In genomic region chr7:960269-960871, GRCh38 we compare ENCODE assay signal across 21 cellular contexts. TPM values are rescaled to one million over a fixed set of nuclear protein-coding genes. Genes with fewer than 3 reads are reported as not detected.
A peak's percentile ranks its signal among the peaks of the same experiment; 100 is the strongest.
DNase-seq lines count a peak whose midpoint lies in the region; ATAC-seq and TF ChIP-seq lines count a peak whose summit lies in the region.
"Had no signal": no experiment of that assay in that cellular context is flagged by ENCODE, and none has a peak within 500 bp of the region (broad histone marks: within the 10 kb centered on the region; RNA-seq: fewer than 3 reads in every experiment).

No MANE protein-coding gene starts in this region.

- CTCF ChIA-PET in CD4-positive, alpha-beta memory T cell (lab: Charles Lee; ENCODE audit: partially characterized antibody), result interaction anchor here (1.0 kb wide), 1 partner anchor 52 kb away, joined by 3 read pairs; no protein-coding TSS in a partner anchor

- H3K4me3 Mint-ChIP-seq in chondrocyte (ENCODE audit: unreplicated experiment) (no peak overlapping the region), type B pancreatic cell (no peak overlapping the region)
- no peak overlapping the region for H3K4me3 Mint-ChIP-seq in CD4-positive, alpha-beta memory T cell
- H3K4me3 Mint-ChIP-seq: CD8-positive, alpha-beta T cell; stimulated activated naive CD8-positive, alpha-beta T cell treated with anti-CD3 and anti-CD28 coated beads, Interleukin-15, Interleukin-2, amounts not matched to agents 100 ng/mL and 50 ng/mL, for 24 hours had no signal

- H3K4me1 ChIP-seq in muscle layer of colon (ENCODE audit: insufficient read depth, low read length), result peaks cover 26% of the 10 kb centered on the region
- H3K4me1 ChIP-seq in CD4-positive, alpha-beta memory T cell (ENCODE audit: insufficient read depth, low read length), result peaks cover 21% of the 10 kb centered on the region

- ATAC-seq in GM19452 (IDR thresholded peaks at IDR 0.05; ENCODE audit: unreplicated experiment), result no peak
- ATAC-seq: CD8-positive, alpha-beta T cell; psoas muscle had no signal

- H3K36me3 Mint-ChIP-seq in chondrocyte (ENCODE audit: low read depth) (no peaks in the 10 kb centered on the region), type B pancreatic cell (no peaks in the 10 kb centered on the region)
- peaks cover 0 to 1% of the 10 kb centered on the region in 2 donors for H3K36me3 Mint-ChIP-seq in CD4-positive, alpha-beta memory T cell
- H3K36me3 Mint-ChIP-seq: CD8-positive, alpha-beta T cell had no signal

- POLR2A ChIA-PET in CD4-positive, alpha-beta memory T cell (lab: Charles Lee; ENCODE audit: partially characterized antibody), result interaction anchor here (1.7 kb wide), 1 partner anchor 15 kb away, joined by 3 read pairs; the partner anchor contains the start of gene COX19

- peaks cover 18% of the 10 kb centered on the region for H3K4me1 Mint-ChIP-seq in chondrocyte (ENCODE audit: low read depth)
- peaks cover 14% of the 10 kb centered on the region for H3K4me1 Mint-ChIP-seq in type B pancreatic cell (ENCODE audit: unreplicated experiment)
- H3K4me1 Mint-ChIP-seq in CD4-positive, alpha-beta memory T cell, result peaks cover 6 to 29% (median 15%) of the 10 kb centered on the region in 4 donors

- H3K9me3 ChIP-seq in muscle layer of colon (ENCODE audit: low read length), result no peaks in the 10 kb centered on the region
- H3K9me3 ChIP-seq in CD4-positive, alpha-beta memory T cell (ENCODE audit: control insufficient read depth in 1 of 2, low read length in 2 of 2), result no peaks in the 10 kb centered on the region
- H3K9me3 ChIP-seq: psoas muscle had no signal

- H3K9ac ChIP-seq in muscle layer of colon (ENCODE audit: low read length), result no peak overlapping the region

- TF ChIP-seq CTCF in chondrocyte (IDR thresholded peaks at IDR 0.05) (no peak), type B pancreatic cell (conservative IDR thresholded peaks at IDR 0.05) (no peak)

- H3K27me3 Mint-ChIP-seq in chondrocyte (ENCODE audit: low read depth) (no peaks in the 10 kb centered on the region), type B pancreatic cell (peaks cover 7% of the 10 kb centered on the region)
- H3K27me3 Mint-ChIP-seq in CD4-positive, alpha-beta memory T cell, result peaks cover 9 to 13% of the 10 kb centered on the region in 2 donors

- H3K27me3 ChIP-seq in muscle layer of colon (ENCODE audit: control insufficient read depth in 1 of 2, insufficient read depth in 2 of 2, low read length in 2 of 2), result peaks cover 0 to 6% of the 10 kb centered on the region in 2 donors
- no peaks in the 10 kb centered on the region for H3K27me3 ChIP-seq in CD4-positive, alpha-beta memory T cell (ENCODE audit: insufficient read depth, low read length)

- no peaks in the 10 kb centered on the region for H3K36me3 ChIP-seq in muscle layer of colon (ENCODE audit: insufficient read depth, low read length)
- H3K36me3 ChIP-seq in CD4-positive, alpha-beta memory T cell (ENCODE audit: insufficient read depth, low read length), result no peaks in the 10 kb centered on the region

- peak overlapping the region; percentile 39 for H3K27ac ChIP-seq in muscle layer of colon (ENCODE audit: low read depth, low read length)
- no peak overlapping the region for H3K27ac ChIP-seq in CD4-positive, alpha-beta memory T cell (ENCODE audit: low read depth, low read length)
- H3K27ac ChIP-seq: psoas muscle, RWPE1 had no signal

- intact Hi-C loops in CD4-positive, alpha-beta memory T cell (cut with micrococcal nuclease), result no loop called here

- no peak overlapping the region for H3K27ac Mint-ChIP-seq in chondrocyte (ENCODE audit: unreplicated experiment)
- H3K27ac Mint-ChIP-seq in type B pancreatic cell, result peak overlapping the region; percentile 16
- no peak overlapping the region for H3K27ac Mint-ChIP-seq in CD4-positive, alpha-beta memory T cell
- H3K27ac Mint-ChIP-seq: CD8-positive, alpha-beta T cell; stimulated activated naive CD8-positive, alpha-beta T cell treated with anti-CD3 and anti-CD28 coated beads, Interleukin-15, Interleukin-2, amounts not matched to agents 100 ng/mL and 50 ng/mL, for 24 hours had no signal

- H3K4me3 ChIP-seq in muscle layer of colon (ENCODE audit: low read depth in 1 of 2, low read length in 2 of 2), result no peak overlapping the region
- H3K4me3 ChIP-seq in CD4-positive, alpha-beta memory T cell (ENCODE audit: low read length in 2 of 2), result no peak overlapping the region
- H3K4me3 ChIP-seq: psoas muscle had no signal

- peak; percentile 55 for DNase-seq in activated effector memory CD4-positive, alpha-beta T cell treated with anti-CD3 and anti-CD28 coated beads, Interleukin-2, amount 50 U/mL, for 16 hours
- no peak for DNase-seq in activated effector memory CD4-positive, alpha-beta T cell treated with Interleukin-2 at 50 U/mL for 16 hours
- DNase-seq in chondrocyte (ENCODE audit: low spot score) (peak; percentile 69), type B pancreatic cell (ENCODE audit: extremely low spot score, unreplicated experiment) (no peak)
- no peak for DNase-seq in central memory CD4-positive, alpha-beta T cell
- DNase-seq in CD4-positive, alpha-beta memory T cell, result no peak
- DNase-seq: amygdala; CD8-positive, alpha-beta T cell; DMS79 treated with DMSO at 0.1 percent for 48 hours; HCEC 1CT; NCI-H1417 treated with DMSO at 0.1 percent for 48 hours; NCI-H345; stimulated activated CD4-positive, alpha-beta T cell treated with anti-CD3 and anti-CD28 coated beads, Interleukin-15, amount 100 ng/mL, for 24 hours; T-helper 1 cell had no signal

- H3K9me3 Mint-ChIP-seq in chondrocyte (ENCODE audit: low read depth) (no peaks in the 10 kb centered on the region), type B pancreatic cell (no peaks in the 10 kb centered on the region)
- H3K9me3 Mint-ChIP-seq in CD4-positive, alpha-beta memory T cell, result no peaks in the 10 kb centered on the region
- H3K9me3 Mint-ChIP-seq: CD8-positive, alpha-beta T cell; stimulated activated naive CD8-positive, alpha-beta T cell treated with anti-CD3 and anti-CD28 coated beads, Interleukin-15, Interleukin-2, amounts not matched to agents 100 ng/mL and 50 ng/mL, for 24 hours had no signal

RNA-seq across cellular contexts. Expression of gene ADAP1, which starts 5.9 kb away (rescaled TPM):
- total RNA-seq in chondrocyte, result 3.9 to 7.0 TPM (median 6.7 TPM) in 3 replicates
- 15.7 and 18.1 TPM in 2 replicates for total RNA-seq in type B pancreatic cell (ENCODE audit: low replicate concordance)
- total RNA-seq in CD4-positive, alpha-beta memory T cell, result 1 to 10 TPM; 9.7 to 10.0 TPM
- 1 to 10 TPM; 5.1 to 7.9 TPM for polyA plus RNA-seq in CD4-positive, alpha-beta memory T cell

RNA-seq across cellular contexts. Expression of gene COX19, which starts 15.0 kb away (rescaled TPM):
- total RNA-seq in chondrocyte, result 9.2 to 9.6 TPM (median 9.5 TPM) in 3 replicates
- 14.8 and 15.4 TPM in 2 replicates for total RNA-seq in type B pancreatic cell (ENCODE audit: low replicate concordance)
- total RNA-seq in CD4-positive, alpha-beta memory T cell, result 10 to 100 TPM; 46.2 to 50.0 TPM
- 10 to 100 TPM; 20.5 to 20.8 TPM for polyA plus RNA-seq in CD4-positive, alpha-beta memory T cell

RNA-seq across cellular contexts. Expression of gene CYP2W1, which starts 22.6 kb away (rescaled TPM):
- not detected in 3 replicates for total RNA-seq in chondrocyte
- 13.6 and 15.3 TPM in 2 replicates for total RNA-seq in type B pancreatic cell (ENCODE audit: low replicate concordance)
- not detected for total RNA-seq in CD4-positive, alpha-beta memory T cell
- polyA plus RNA-seq in CD4-positive, alpha-beta memory T cell, result not detected
- total RNA-seq: CD8-positive, alpha-beta T cell; LHCN-M2; psoas muscle had no signal
- polyA plus RNA-seq: liver, psoas muscle had no signal

Comparison
In these comparisons a context has a peak if more than half of its experiments do, and no peak if none do; other contexts are left out.
1. DNase-seq: peak in activated effector memory CD4-positive, alpha-beta T cell treated with anti-CD3 and anti-CD28 coated beads, Interleukin-2, amount 50 U/mL, for 16 hours (single experiment) and chondrocyte (single experiment); none in activated effector memory CD4-positive, alpha-beta T cell treated with Interleukin-2 at 50 U/mL for 16 hours (single experiment), type B pancreatic cell (single experiment), central memory CD4-positive, alpha-beta T cell (single experiment) and CD4-positive, alpha-beta memory T cell (0 of 5).
2. RNA of gene CYP2W1, which starts 22.6 kb away (total RNA-seq): 13.6 to 15.3 TPM in type B pancreatic cell; not detected in chondrocyte and not detected in CD4-positive, alpha-beta memory T cell; every median in the first group is over 10 times any median in the second.